Comparison of ENCODE assay signal across 22 cellular contexts in the genomic region with DNA sequence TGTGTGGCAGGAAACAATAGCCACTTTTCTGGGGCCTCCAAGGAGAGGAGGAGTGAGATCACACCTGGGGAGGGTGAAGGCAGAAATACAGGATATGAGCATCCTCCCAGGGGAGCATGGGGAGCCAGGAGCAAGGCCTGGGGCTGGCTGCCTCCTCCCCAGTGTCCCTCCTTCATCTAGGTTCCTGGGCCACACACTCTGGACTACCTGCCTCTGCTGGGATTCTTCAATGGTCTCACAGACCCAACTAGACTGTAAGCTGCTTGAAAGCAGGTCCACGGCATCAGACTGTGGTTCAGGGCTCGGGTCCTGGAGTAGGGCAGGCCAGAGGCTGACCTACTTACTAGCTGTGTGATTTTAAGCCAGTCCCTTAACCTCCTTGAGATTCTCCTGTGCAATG.
DNase-seq lines count a peak whose midpoint lies in the region; ATAC-seq and TF ChIP-seq lines count a peak whose summit lies in the region.
"Had no signal": no experiment of that assay in that cellular context is flagged by ENCODE, and none has a peak within 500 bp of the region (broad histone marks: within the 10 kb centered on the region; RNA-seq: fewer than 3 reads in every experiment).

No MANE protein-coding gene starts in this region.

- H3K36me3 Mint-ChIP-seq in activated T-cell treated with anti-CD3 and anti-CD28 coated beads, Interleukin-2, amount 50 U/mL, for 24 hours (ENCODE audit: low read depth), result no peaks in the 10 kb centered on the region
- H3K36me3 Mint-ChIP-seq in activated T-cell treated with anti-CD3 and anti-CD28 coated beads, Interleukin-2, amount 50 U/mL, for 72 hours (ENCODE audit: insufficient read depth in 2 of 2), result no peaks in the 10 kb centered on the region
- H3K36me3 Mint-ChIP-seq: CD14-positive monocyte had no signal

- H3K4me3 Mint-ChIP-seq in activated T-cell treated with anti-CD3 and anti-CD28 coated beads, Interleukin-2, amount 50 U/mL, for 24 hours, result no peak overlapping the region
- H3K4me3 Mint-ChIP-seq in activated T-cell treated with anti-CD3 and anti-CD28 coated beads, Interleukin-2, amount 50 U/mL, for 72 hours, result no peak overlapping the region
- H3K4me3 Mint-ChIP-seq: CD14-positive monocyte had no signal

- no peak overlapping the region for H3K27ac Mint-ChIP-seq in activated T-cell treated with anti-CD3 and anti-CD28 coated beads, Interleukin-2, amount 50 U/mL, for 24 hours
- H3K27ac Mint-ChIP-seq in activated T-cell treated with anti-CD3 and anti-CD28 coated beads, Interleukin-2, amount 50 U/mL, for 72 hours, result no peak overlapping the region
- H3K27ac Mint-ChIP-seq: CD14-positive monocyte had no signal

- no peak overlapping the region for H3K9ac ChIP-seq in BLaER1 treated with 17β-estradiol and CSF1 and Interleukin-3, amounts not matched to agents 10 nM and 100 nM

- no peak for TF ChIP-seq CTCF in gastrocnemius medialis (IDR thresholded peaks at IDR 0.05 in 4 of 5, conservative IDR thresholded peaks at IDR 0.05 in 1 of 5)

- no peak for TF ChIP-seq POLR2A in gastrocnemius medialis (IDR thresholded peaks at IDR 0.05)

- H3K27me3 ChIP-seq in BLaER1 treated with 17β-estradiol and CSF1 and Interleukin-3, amounts not matched to agents 10 nM and 100 nM, result no peaks in the 10 kb centered on the region
- H3K27me3 ChIP-seq in right cardiac atrium (ENCODE audit: control insufficient read depth, insufficient read depth), result no peaks in the 10 kb centered on the region
- H3K27me3 ChIP-seq in gastrocnemius medialis, result no peaks in the 10 kb centered on the region

- peak overlapping the region in 8 of 11 experiments; percentile 3 to 64 (median 39); a peak in 12 of 22 replicates for H3K4me2 ChIP-seq in BLaER1 treated with 17β-estradiol and CSF1 and Interleukin-3, amounts not matched to agents 10 nM and 100 nM

- no peaks in the 10 kb centered on the region; a peak in 1 of 22 replicates for H4K20me1 ChIP-seq in BLaER1 treated with 17β-estradiol and CSF1 and Interleukin-3, amounts not matched to agents 10 nM and 100 nM

- intact Hi-C loops in right cardiac atrium (cut with DNase I) (no loop called here), gastrocnemius medialis (cut with DNase I; ENCODE audit: low total_unique reads) (no loop called here)

- no peaks in the 10 kb centered on the region for H3K36me3 ChIP-seq in BLaER1 treated with 17β-estradiol and CSF1 and Interleukin-3, amounts not matched to agents 10 nM and 100 nM
- H3K36me3 ChIP-seq in gastrocnemius medialis, result no peaks in the 10 kb centered on the region

- H3K27me3 Mint-ChIP-seq in activated T-cell treated with anti-CD3 and anti-CD28 coated beads, Interleukin-2, amount 50 U/mL, for 24 hours, result peaks cover 3% of the 10 kb centered on the region
- no peaks in the 10 kb centered on the region for H3K27me3 Mint-ChIP-seq in activated T-cell treated with anti-CD3 and anti-CD28 coated beads, Interleukin-2, amount 50 U/mL, for 72 hours (ENCODE audit: low read depth)

- no peaks in the 10 kb centered on the region for H3K9me3 Mint-ChIP-seq in activated T-cell treated with anti-CD3 and anti-CD28 coated beads, Interleukin-2, amount 50 U/mL, for 24 hours
- H3K9me3 Mint-ChIP-seq in activated T-cell treated with anti-CD3 and anti-CD28 coated beads, Interleukin-2, amount 50 U/mL, for 72 hours, result no peaks in the 10 kb centered on the region

- in situ Hi-C loops in gastrocnemius medialis (cut with MboI; ENCODE audit: low sequenced_read_pairs in 4 of 4), result no loop called here
- in situ Hi-C loops in KBM-7 (cut with MboI; ENCODE audit: low pct_unique_long_range_greater_than_20kb, low sequenced_read_pairs), result no loop called here

- H3K27ac ChIP-seq in BLaER1 treated with 17β-estradiol and CSF1 and Interleukin-3, amounts not matched to agents 10 nM and 100 nM, result no peak overlapping the region
- H3K27ac ChIP-seq in right cardiac atrium (ENCODE audit: low read length) (peak overlapping the region; percentile 61), gastrocnemius medialis (peak overlapping the region in 3 of 4 donors; percentile 41 to 48 (median 41))

- no peaks in the 10 kb centered on the region for H3K4me1 Mint-ChIP-seq in activated T-cell treated with anti-CD3 and anti-CD28 coated beads, Interleukin-2, amount 50 U/mL, for 24 hours (ENCODE audit: low read depth)
- H3K4me1 Mint-ChIP-seq in activated T-cell treated with anti-CD3 and anti-CD28 coated beads, Interleukin-2, amount 50 U/mL, for 72 hours (ENCODE audit: low read depth), result no peaks in the 10 kb centered on the region
- H3K4me1 Mint-ChIP-seq: CD14-positive monocyte had no signal

- ATAC-seq in activated T-cell treated with anti-CD3 and anti-CD28 coated beads, Interleukin-2, amount 50 U/mL, for 72 hours (replicated peaks in 1 of 2), result no peak
- no peak for ATAC-seq in right cardiac atrium
- no peak for ATAC-seq in gastrocnemius medialis
- ATAC-seq: K562 had no signal

- no peak overlapping the region for H3K4me3 ChIP-seq in BLaER1 treated with 17β-estradiol and CSF1 and Interleukin-3, amounts not matched to agents 10 nM and 100 nM
- H3K4me3 ChIP-seq in right cardiac atrium (ENCODE audit: low read length) (no peak overlapping the region), gastrocnemius medialis (no peak overlapping the region)
- H3K4me3 ChIP-seq: K562 had no signal

- DNase-seq in activated T-cell treated with anti-CD3 and anti-CD28 coated beads, Interleukin-2, amount 50 U/mL, for 24 hours, result peak; percentile 9
- no peak for DNase-seq in activated T-cell treated with anti-CD3 and anti-CD28 coated beads, Interleukin-2, amount 50 U/mL, for 72 hours
- no peak for DNase-seq in right cardiac atrium
- DNase-seq in gastrocnemius medialis, result no peak
- no peak for DNase-seq in COR-L47 (lab: John Stamatoyannopoulos, UW)
- no peak for DNase-seq in AML-193 (lab: John Stamatoyannopoulos, UW)
- DNase-seq in KBM-7, result no peak
- DNase-seq: 8988T, DMS53, EL, GF-D8, MM.1S, NCI-H1092, NCI-H1436, NCI-H187 treated with DMSO at 0.1 percent for 48 hours, NCI-H2107, NCI-H446 treated with DMSO at 0.1 percent for 48 hours, NCI-H526 treated with DMSO at 0.1 percent for 48 hours, OCI-M1 had no signal

- H3K4me1 ChIP-seq in BLaER1 treated with 17β-estradiol and CSF1 and Interleukin-3, amounts not matched to agents 10 nM and 100 nM, result peaks cover 0 to 17% (median 9%) of the 10 kb centered on the region in 10 experiments; a peak in 13 of 20 replicates
- peaks cover 31% of the 10 kb centered on the region for H3K4me1 ChIP-seq in right cardiac atrium (ENCODE audit: control insufficient read depth, insufficient read depth, low read length)
- peaks cover 26 to 34% of the 10 kb centered on the region in 2 donors for H3K4me1 ChIP-seq in gastrocnemius medialis

- 82% methylated on average over 2 of the region's 2 CpGs for WGBS in right cardiac atrium

- peaks cover 0 to 5% (median 0%) of the 10 kb centered on the region in 11 experiments; a peak in 1 of 22 replicates for H3K9me3 ChIP-seq in BLaER1 treated with 17β-estradiol and CSF1 and Interleukin-3, amounts not matched to agents 10 nM and 100 nM (replicated peaks in 1 of 11)
- H3K9me3 ChIP-seq in right cardiac atrium (ENCODE audit: control insufficient read depth, low read length), result no peaks in the 10 kb centered on the region
- H3K9me3 ChIP-seq in gastrocnemius medialis, result no peaks in the 10 kb centered on the region

Comparison
In these comparisons a context has a peak if more than half of its experiments do, and no peak if none do; other contexts are left out.
1. H3K27ac ChIP-seq: peak in right cardiac atrium (single experiment) and gastrocnemius medialis (3 of 4); none in BLaER1 treated with 17β-estradiol and CSF1 and Interleukin-3, amounts not matched to agents 10 nM and 100 nM (0 of 11).